Comparison of ENCODE assay signal across 21 cellular contexts in the genomic region with DNA sequence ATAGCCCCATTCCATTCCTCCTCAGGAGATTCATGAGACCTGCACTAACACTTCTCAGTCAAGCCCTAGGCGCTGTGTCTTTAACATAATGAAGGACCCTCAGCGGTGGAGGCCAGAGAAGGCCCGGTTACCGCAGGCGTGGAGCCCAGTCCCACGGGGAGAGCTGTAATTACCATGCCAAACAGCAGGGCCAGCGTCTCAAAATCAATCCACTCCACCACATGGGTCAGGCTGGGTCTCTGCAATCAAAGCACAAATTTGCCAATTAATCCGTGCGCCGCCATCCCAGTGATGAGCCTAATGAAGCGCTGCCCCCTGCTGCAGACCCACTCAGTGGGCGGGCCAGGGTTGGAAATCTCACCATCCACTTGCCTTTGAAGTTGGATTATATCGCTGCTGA.
DNase-seq lines count a peak whose midpoint lies in the region; TF ChIP-seq lines count a peak whose summit lies in the region.
"Had no signal": no experiment of that assay in that cellular context is flagged by ENCODE, and none has a peak within 500 bp of the region (broad histone marks: within the 10 kb centered on the region; RNA-seq: fewer than 3 reads in every experiment).

No MANE protein-coding gene starts in this region.

- peaks cover 0 to 6% (median 0%) of the 10 kb centered on the region in 5 experiments for H3K9me3 Mint-ChIP-seq in brain
- H3K9me3 Mint-ChIP-seq: CD4-positive, alpha-beta memory T cell had no signal

- DNase-seq in DMS 273 (lab: John Stamatoyannopoulos, UW; ENCODE audit: unreplicated experiment): peak; percentile 28
- no peak for DNase-seq in DMS 273 treated with DMSO at 0.1 percent for 48 hours (lab: John Stamatoyannopoulos, UW)
- peak; percentile 35 for DNase-seq in NCI-H2227 (lab: John Stamatoyannopoulos, UW; ENCODE audit: unreplicated experiment)
- peak; percentile 9 for DNase-seq in left kidney (ENCODE audit: low read depth, low spot score)
- DNase-seq in NOMO-1 (lab: John Stamatoyannopoulos, UW; ENCODE audit: unreplicated experiment in 2 of 2): no peak
- no peak for DNase-seq in NCI-H2029 (lab: John Stamatoyannopoulos, UW)
- DNase-seq in GOT3 (lab: John Stamatoyannopoulos, UW): no peak
- DNase-seq: ACHN; Caco-2; CD4-positive, alpha-beta memory T cell; GDM1; H7; HFFc6; NCI-H1105; NCI-H146; NCI-H2081; PC-9; RPMI8226; SHP77 had no signal

- no peaks in the 10 kb centered on the region for H3K27me3 Mint-ChIP-seq in brain

- H3K4me3 Mint-ChIP-seq in brain: peak overlapping the region in 1 of 5 experiments; percentile 10
- H3K4me3 Mint-ChIP-seq: CD4-positive, alpha-beta memory T cell; HFFc6; IgD-negative memory B cell had no signal

- peak overlapping the region in 3 of 5 experiments; percentile 87 to 99 (median 94) for H3K27ac Mint-ChIP-seq in brain
- H3K27ac Mint-ChIP-seq: CD4-positive, alpha-beta memory T cell; HFFc6; IgD-negative memory B cell had no signal

- peaks cover 38% of the 10 kb centered on the region for H3K4me1 Mint-ChIP-seq in brain
- H3K4me1 Mint-ChIP-seq: CD4-positive, alpha-beta memory T cell; IgD-negative memory B cell had no signal

- peak in 1 of 2 experiments; percentile 18 for TF ChIP-seq CTCF in brain (conservative IDR thresholded peaks at IDR 0.05)

- H3K36me3 Mint-ChIP-seq in brain: no peaks in the 10 kb centered on the region
- H3K36me3 Mint-ChIP-seq: CD4-positive, alpha-beta memory T cell had no signal

Comparison
In these comparisons a context has a peak if more than half of its experiments do, and no peak if none do; other contexts are left out.
1. DNase-seq: peak in DMS 273 (single experiment), NCI-H2227 (single experiment) and left kidney (single experiment); none in DMS 273 treated with DMSO at 0.1 percent for 48 hours (single experiment), NOMO-1 (0 of 2), NCI-H2029 (single experiment) and GOT3 (single experiment).